ENCODE assay signal across 9 cellular contexts in the genomic region with DNA sequence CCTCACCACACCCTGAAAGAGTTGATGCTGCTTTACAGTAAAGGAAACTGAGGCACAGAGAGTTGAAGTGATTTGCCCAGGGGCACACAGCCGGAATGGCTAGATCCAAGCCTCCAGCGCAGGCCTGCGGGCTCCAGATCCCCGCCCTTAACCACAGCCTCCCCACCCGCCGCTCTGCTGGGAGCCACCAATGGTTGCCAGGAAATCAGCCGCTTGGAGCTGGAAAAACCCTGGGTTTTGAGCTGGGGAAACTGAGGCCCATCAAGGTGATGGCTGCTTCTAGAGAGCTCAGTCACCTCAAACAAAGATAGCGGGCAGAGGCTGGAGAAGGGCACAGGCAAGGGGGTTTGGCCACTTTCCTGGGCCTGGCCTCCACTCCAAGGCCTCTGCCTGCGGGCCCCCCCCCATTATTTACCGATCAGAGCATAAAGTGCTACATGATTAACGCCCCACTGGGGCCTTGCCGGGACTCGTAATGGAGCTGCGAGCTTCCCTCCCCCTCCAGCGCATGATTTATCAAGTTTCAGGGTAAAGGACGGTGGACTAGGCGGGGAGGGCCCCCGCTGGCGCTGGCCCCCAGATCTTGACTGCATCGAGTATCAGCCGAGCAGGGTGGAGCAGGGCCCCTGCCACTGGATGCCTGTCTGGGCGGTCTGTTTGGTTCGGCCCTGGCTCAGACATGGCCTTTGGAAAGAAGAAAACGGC. TPM values are rescaled to one million over a fixed set of nuclear protein-coding genes. Genes with fewer than 3 reads are reported as not detected.
DNase-seq lines count a peak whose midpoint lies in the region; ATAC-seq and TF ChIP-seq lines count a peak whose summit lies in the region.
"Had no signal": no experiment of that assay in that cellular context is flagged by ENCODE, and none has a peak within 500 bp of the region (broad histone marks: within the 10 kb centered on the region; RNA-seq: fewer than 3 reads in every experiment).

No MANE protein-coding gene starts in this region.

- H3K27ac ChIP-seq in mesendoderm (ENCODE audit: low read depth, low read length): peak overlapping the region; percentile 74
- H3K27ac ChIP-seq in upper lobe of left lung: peak overlapping the region; percentile 92 to 95 (median 94)

- H3K36me3 ChIP-seq in mesendoderm (ENCODE audit: control insufficient read depth, insufficient read depth, low read length) (no peaks in the 10 kb centered on the region), upper lobe of left lung (no peaks in the 10 kb centered on the region)

- H3K79me2 ChIP-seq in mesendoderm (ENCODE audit: control insufficient read depth, insufficient read depth, low read length): peaks cover 74% of the 10 kb centered on the region

- H3K79me1 ChIP-seq in mesendoderm (ENCODE audit: low read length): peaks cover 24% of the 10 kb centered on the region

- peak overlapping the region; percentile 76 for H3K56ac ChIP-seq in mesendoderm (ENCODE audit: low read length)

- peak overlapping the region; percentile 66 for H3K4me3 Mint-ChIP-seq in dendritic cell treated with granulocyte-macrophage colony-stimulating factor and Interleukin-4, amounts not matched to agents 40 ng/mL and 50 ng/mL, for 4 days

- peak; percentile 19 for DNase-seq in NCI-H2171 treated with DMSO at 0.1 percent for 48 hours (lab: John Stamatoyannopoulos, UW)
- DNase-seq in NCI-H2171 (lab: John Stamatoyannopoulos, UW): no peak
- no peak for DNase-seq in mesendoderm
- DNase-seq in upper lobe of left lung: peak in 1 of 2 donors; percentile 80
- no peak for DNase-seq in cerebellar nuclear complex (lab: John Stamatoyannopoulos, UW)
- DNase-seq in KG1 (lab: John Stamatoyannopoulos, UW): no peak

- TF ChIP-seq CTCF in upper lobe of left lung (IDR thresholded peaks at IDR 0.05): no peak

- H3K27me3 Mint-ChIP-seq in dendritic cell treated with granulocyte-macrophage colony-stimulating factor and Interleukin-4, amounts not matched to agents 40 ng/mL and 50 ng/mL, for 4 days: no peaks in the 10 kb centered on the region

- H2BK15ac ChIP-seq in mesendoderm (replicated peaks; ENCODE audit: low read depth): no peak overlapping the region

- no peak for TF ChIP-seq EP300 in upper lobe of left lung (IDR thresholded peaks at IDR 0.05)

- TF ChIP-seq POLR2A in upper lobe of left lung (IDR thresholded peaks at IDR 0.05): no peak

- H3K36me3 Mint-ChIP-seq in dendritic cell treated with granulocyte-macrophage colony-stimulating factor and Interleukin-4, amounts not matched to agents 40 ng/mL and 50 ng/mL, for 4 days (ENCODE audit: low read depth): peaks cover 77% of the 10 kb centered on the region

- H3K4me3 ChIP-seq in mesendoderm (ENCODE audit: low read length) (no peak overlapping the region), upper lobe of left lung (peak overlapping the region in 2 of 4 donors; percentile 25 to 26)

- no peak overlapping the region for H4K8ac ChIP-seq in mesendoderm (ENCODE audit: low read depth, low read length)

- no CpG with 5 or more reads among the region's 24 CpGs for WGBS in mesendoderm (ENCODE audit: extremely low coverage, insufficient coverage, low lambda C conversion rate)
- WGBS in upper lobe of left lung, 2 donors: 28 to 34% methylated on average over 7 to 22 of the region's 24 CpGs

- peak overlapping the region; percentile 53 for H3K18ac ChIP-seq in mesendoderm (ENCODE audit: low read length)

- no peak overlapping the region for H3K4me2 ChIP-seq in mesendoderm (ENCODE audit: low read length)

- H3K27me3 ChIP-seq in mesendoderm (ENCODE audit: insufficient read depth, low read length, poor library complexity): no peaks in the 10 kb centered on the region
- no peaks in the 10 kb centered on the region for H3K27me3 ChIP-seq in upper lobe of left lung

- H3K27ac Mint-ChIP-seq in dendritic cell treated with granulocyte-macrophage colony-stimulating factor and Interleukin-4, amounts not matched to agents 40 ng/mL and 50 ng/mL, for 4 days: peak overlapping the region; percentile 99
- H3K27ac Mint-ChIP-seq: activated T-helper 2 cell treated with anti-CD3 and anti-CD28 coated beads, Interferon-gamma antibody, Interleukin-2, Interleukin-4, amounts not matched to agents 10 μg/mL and 5 μg/mL and 100 μg/mL, durations not matched to agents 14 hours and 24 hours and 36 hours had no signal

- peak overlapping the region; percentile 58 for H3K9ac ChIP-seq in mesendoderm (ENCODE audit: low read length)

- no peak overlapping the region for H2BK120ac ChIP-seq in mesendoderm (ENCODE audit: low read depth, low read length)

- H2AK5ac ChIP-seq in mesendoderm (ENCODE audit: low read length): no peak overlapping the region

- H3K4me1 ChIP-seq in mesendoderm (ENCODE audit: control insufficient read depth, low read depth, low read length) (peaks cover 36% of the 10 kb centered on the region), upper lobe of left lung (peaks cover 99 to 100% (median 100%) of the 10 kb centered on the region in 4 donors)

- peaks cover 95% of the 10 kb centered on the region for H3K4me1 Mint-ChIP-seq in dendritic cell treated with granulocyte-macrophage colony-stimulating factor and Interleukin-4, amounts not matched to agents 40 ng/mL and 50 ng/mL, for 4 days (ENCODE audit: low read depth)

- H3K9me3 ChIP-seq in upper lobe of left lung: no peaks in the 10 kb centered on the region

- H3K4ac ChIP-seq in mesendoderm (ENCODE audit: low read depth, low read length): no peak overlapping the region

- H3K9me3 Mint-ChIP-seq in dendritic cell treated with granulocyte-macrophage colony-stimulating factor and Interleukin-4, amounts not matched to agents 40 ng/mL and 50 ng/mL, for 4 days: no peaks in the 10 kb centered on the region
- H3K9me3 Mint-ChIP-seq: activated T-helper 2 cell treated with anti-CD3 and anti-CD28 coated beads, Interferon-gamma antibody, Interleukin-2, Interleukin-4, amounts not matched to agents 10 μg/mL and 5 μg/mL and 100 μg/mL, durations not matched to agents 14 hours and 24 hours and 36 hours had no signal

- H3K23ac ChIP-seq in mesendoderm (ENCODE audit: low read length): no peak overlapping the region

- H4K5ac ChIP-seq in mesendoderm (ENCODE audit: low read length): no peak overlapping the region

- intact Hi-C loops in dendritic cell treated with granulocyte-macrophage colony-stimulating factor and Interleukin-4, amounts not matched to agents 40 ng/mL and 50 ng/mL, for 4 days (cut with micrococcal nuclease): loop anchor here (2.0 kb wide), 1 partner anchor 14 kb away; no protein-coding TSS in a partner anchor

- no peak overlapping the region for H2BK5ac ChIP-seq in mesendoderm (ENCODE audit: low read length)

- ATAC-seq in upper lobe of left lung (ENCODE audit: low FRiP score in 2 of 2) (peak in 1 of 2 donors; percentile 52), GM18907 (IDR thresholded peaks at IDR 0.05; ENCODE audit: unreplicated experiment) (no peak)

RNA-seq across cellular contexts. Expression of a gene that starts 9.2 kb away (rescaled TPM):
- polyA plus RNA-seq in mesendoderm (2013, experiment 1 of 2): 94.2 TPM
- polyA plus RNA-seq in mesendoderm (2013, experiment 2 of 2): 90.0 TPM
- total RNA-seq in upper lobe of left lung: 100 to 1,000 TPM in 5 of 6 donors, 10 to 100 TPM in 1; 95.3 to 607 (median 227) TPM

RNA-seq across cellular contexts. Expression of a gene that starts 54.3 kb away (rescaled TPM):
- polyA plus RNA-seq in mesendoderm (2013, experiment 1 of 2): 0.06 TPM
- polyA plus RNA-seq in mesendoderm (2013, experiment 2 of 2): 0.15 TPM
- not detected for total RNA-seq in upper lobe of left lung
- total RNA-seq: activated T-helper 2 cell treated with anti-CD3 and anti-CD28 coated beads, Interferon-gamma antibody, Interleukin-2, Interleukin-4, amounts not matched to agents 10 μg/mL and 5 μg/mL and 100 μg/mL, durations not matched to agents 14 hours and 24 hours and 36 hours had no signal
